21 cellular contexts compared by ENCODE assay signal in genomic region chr6:32607988-32608298, GRCh38. TPM values are rescaled to one million over a fixed set of nuclear protein-coding genes. Genes with fewer than 3 reads are reported as not detected.
A peak's percentile ranks its signal among the peaks of the same experiment; 100 is the strongest.
DNase-seq lines count a peak whose midpoint lies in the region; ATAC-seq and TF ChIP-seq lines count a peak whose summit lies in the region.
"Had no signal": no experiment of that assay in that cellular context is flagged by ENCODE, and none has a peak within 500 bp of the region (broad histone marks: within the 10 kb centered on the region; RNA-seq: fewer than 3 reads in every experiment).

No MANE protein-coding gene starts in this region.

- H3K4me2 ChIP-seq in OCI-LY3 (ENCODE audit: low read length): peak overlapping the region; percentile 64

- H3K36me3 ChIP-seq in OCI-LY3 (replicated peaks; ENCODE audit: low read depth, low read length) (no peaks in the 10 kb centered on the region), thymus (ENCODE audit: control insufficient read depth, insufficient read depth) (no peaks in the 10 kb centered on the region)

- H3K79me2 ChIP-seq in OCI-LY3 (ENCODE audit: low read length): no peaks in the 10 kb centered on the region; the same call in 1 of the 2 replicates

- H3K4me3 ChIP-seq in OCI-LY3 (ENCODE audit: low read length) (peak overlapping the region; percentile 31; the same call in 1 of the 2 replicates), thymus (ENCODE audit: low read length) (no peak overlapping the region)

- H3K4me1 ChIP-seq in OCI-LY3 (ENCODE audit: low read length) (peaks cover 59% of the 10 kb centered on the region), thymus (ENCODE audit: control insufficient read depth, insufficient read depth, low read length) (no peaks in the 10 kb centered on the region)

- H3K9me3 ChIP-seq in OCI-LY3 (ENCODE audit: insufficient read depth, low read length) (no peaks in the 10 kb centered on the region), thymus (ENCODE audit: control insufficient read depth) (no peaks in the 10 kb centered on the region)

- WGBS in thymus: 68% methylated on average over 2 of the region's 2 CpGs

- ATAC-seq in memory B cell (ENCODE audit: low read depth): no peak
- no peak for ATAC-seq in activated CD8-positive, alpha-beta T cell treated with anti-CD3 and anti-CD28 coated beads, Interleukin-2, amount 10 ng/mL, durations not matched to agents 7 days and 5 days
- ATAC-seq: HepG2 had no signal

- POLR2A ChIA-PET in activated CD8-positive, alpha-beta T cell treated with anti-CD3 and anti-CD28 coated beads, Interleukin-2, amount 10 ng/mL, durations not matched to agents 7 days and 5 days (lab: Charles Lee): no interaction called here

- TF ChIP-seq CTCF in OCI-LY3 (IDR thresholded peaks at IDR 0.05; ENCODE audit: low read depth, low read length): no peak

- H3K27ac Mint-ChIP-seq in T-helper 2 cell treated with Interferon-gamma antibody and Interleukin-4, amounts not matched to agents 5 μg/mL and 100 μg/mL, for 36 hours: peak overlapping the region; percentile 32
- H3K27ac Mint-ChIP-seq in memory B cell: no peak overlapping the region
- H3K27ac Mint-ChIP-seq in activated CD8-positive, alpha-beta T cell treated with anti-CD3 and anti-CD28 coated beads, Interleukin-2, amount 10 ng/mL, durations not matched to agents 7 days and 5 days: no peak overlapping the region

- no peak overlapping the region for H2AFZ ChIP-seq in OCI-LY3 (ENCODE audit: low read depth, low read length)

- peak overlapping the region; percentile 92 for H3K27ac ChIP-seq in OCI-LY3 (ENCODE audit: low read length)
- H3K27ac ChIP-seq in thymus (ENCODE audit: low read depth): peak overlapping the region; percentile 65

- H3K36me3 Mint-ChIP-seq in T-helper 2 cell treated with Interferon-gamma antibody and Interleukin-4, amounts not matched to agents 5 μg/mL and 100 μg/mL, for 36 hours (ENCODE audit: low read depth): peaks cover 4% of the 10 kb centered on the region
- H3K36me3 Mint-ChIP-seq in memory B cell: peaks cover 5% of the 10 kb centered on the region
- peaks cover 6% of the 10 kb centered on the region for H3K36me3 Mint-ChIP-seq in activated CD8-positive, alpha-beta T cell treated with anti-CD3 and anti-CD28 coated beads, Interleukin-2, amount 10 ng/mL, durations not matched to agents 7 days and 5 days (ENCODE audit: low read depth)
- H3K36me3 Mint-ChIP-seq: CD4-positive, CD25-positive, alpha-beta regulatory T cell had no signal

- peak overlapping the region; percentile 69 for H3K9ac ChIP-seq in OCI-LY3 (ENCODE audit: low read length)

- H3K27me3 ChIP-seq in OCI-LY3 (ENCODE audit: low read depth, low read length): no peaks in the 10 kb centered on the region
- H3K27me3 ChIP-seq in thymus (ENCODE audit: control insufficient read depth, insufficient read depth): no peaks in the 10 kb centered on the region

- peaks cover 25% of the 10 kb centered on the region for H3K4me1 Mint-ChIP-seq in T-helper 2 cell treated with Interferon-gamma antibody and Interleukin-4, amounts not matched to agents 5 μg/mL and 100 μg/mL, for 36 hours (ENCODE audit: low read depth)
- H3K4me1 Mint-ChIP-seq in memory B cell: peaks cover 35% of the 10 kb centered on the region
- peaks cover 16% of the 10 kb centered on the region for H3K4me1 Mint-ChIP-seq in activated CD8-positive, alpha-beta T cell treated with anti-CD3 and anti-CD28 coated beads, Interleukin-2, amount 10 ng/mL, durations not matched to agents 7 days and 5 days (ENCODE audit: low read depth)

- peaks cover 4% of the 10 kb centered on the region for H3K9me3 Mint-ChIP-seq in T-helper 2 cell treated with Interferon-gamma antibody and Interleukin-4, amounts not matched to agents 5 μg/mL and 100 μg/mL, for 36 hours
- no peaks in the 10 kb centered on the region for H3K9me3 Mint-ChIP-seq in memory B cell
- peaks cover 3% of the 10 kb centered on the region for H3K9me3 Mint-ChIP-seq in activated CD8-positive, alpha-beta T cell treated with anti-CD3 and anti-CD28 coated beads, Interleukin-2, amount 10 ng/mL, durations not matched to agents 7 days and 5 days (ENCODE audit: insufficient read depth)

- no peak for DNase-seq in T-helper 2 cell treated with Interferon-gamma antibody and Interleukin-4, amounts not matched to agents 5 μg/mL and 100 μg/mL, for 36 hours (ENCODE audit: low spot score)
- DNase-seq in T-helper 2 cell (no peak), memory B cell (ENCODE audit: low spot score in 2 of 2) (no peak), hippocampal formation (lab: John Stamatoyannopoulos, UW) (no peak), midbrain (lab: John Stamatoyannopoulos, UW) (no peak)
- DNase-seq in activated CD8-positive, alpha-beta T cell treated with anti-CD3 and anti-CD28 coated beads, Interleukin-2, amount 10 ng/mL, durations not matched to agents 7 days and 5 days: no peak
- DNase-seq: 8988T; CD4-positive, CD25-positive, alpha-beta regulatory T cell; GOT3; KBM-7; MV-4-11; NCI-H1694 treated with DMSO at 0.1 percent for 48 hours; NCI-H2107; NCI-H2227 treated with DMSO at 0.1 percent for 48 hours; NCI-H510A treated with DMSO at 0.1 percent for 48 hours; NCI-H774; SHP77 treated with DMSO at 0.1 percent for 48 hours had no signal

- H3K27me3 Mint-ChIP-seq in T-helper 2 cell treated with Interferon-gamma antibody and Interleukin-4, amounts not matched to agents 5 μg/mL and 100 μg/mL, for 36 hours (ENCODE audit: low read depth): peaks cover 12% of the 10 kb centered on the region
- H3K27me3 Mint-ChIP-seq in memory B cell: no peaks in the 10 kb centered on the region
- peaks cover 16% of the 10 kb centered on the region for H3K27me3 Mint-ChIP-seq in activated CD8-positive, alpha-beta T cell treated with anti-CD3 and anti-CD28 coated beads, Interleukin-2, amount 10 ng/mL, durations not matched to agents 7 days and 5 days (ENCODE audit: low read depth)
- H3K27me3 Mint-ChIP-seq: CD4-positive, CD25-positive, alpha-beta regulatory T cell had no signal

- CTCF ChIA-PET in activated CD8-positive, alpha-beta T cell treated with anti-CD3 and anti-CD28 coated beads, Interleukin-2, amount 10 ng/mL, durations not matched to agents 7 days and 5 days (lab: Charles Lee): interaction anchor here (1.8 kb wide), 1 partner anchor 84 kb away, joined by 3 read pairs; no protein-coding TSS in a partner anchor

- no peak overlapping the region for H3K4me3 Mint-ChIP-seq in T-helper 2 cell treated with Interferon-gamma antibody and Interleukin-4, amounts not matched to agents 5 μg/mL and 100 μg/mL, for 36 hours
- H3K4me3 Mint-ChIP-seq in memory B cell: peak overlapping the region; percentile 55
- H3K4me3 Mint-ChIP-seq in activated CD8-positive, alpha-beta T cell treated with anti-CD3 and anti-CD28 coated beads, Interleukin-2, amount 10 ng/mL, durations not matched to agents 7 days and 5 days: no peak overlapping the region
- H3K4me3 Mint-ChIP-seq: CD4-positive, CD25-positive, alpha-beta regulatory T cell had no signal

- no peaks in the 10 kb centered on the region for H4K20me1 ChIP-seq in OCI-LY3 (ENCODE audit: insufficient read depth, low read length)

RNA-seq across cellular contexts. Expression of gene HLA-DRB1, which starts 18.3 kb away (rescaled TPM):
- polyA plus RNA-seq in thymus: 685 TPM
- total RNA-seq in activated CD8-positive, alpha-beta T cell treated with anti-CD3 and anti-CD28 coated beads, Interleukin-2, amount 10 ng/mL, durations not matched to agents 7 days and 5 days: 10 to 100 TPM; 46.0 to 50.7 TPM
- polyA plus RNA-seq: AG04450, HepG2 had no signal

RNA-seq across cellular contexts. Expression of gene HLA-DQA1, which starts 29.3 kb away (rescaled TPM):
- polyA plus RNA-seq in thymus: 358 TPM
- total RNA-seq in activated CD8-positive, alpha-beta T cell treated with anti-CD3 and anti-CD28 coated beads, Interleukin-2, amount 10 ng/mL, durations not matched to agents 7 days and 5 days: 1 to 10 TPM; 2.7 to 3.4 TPM
- total RNA-seq: HepG2 had no signal
- polyA plus RNA-seq: AG04450, HepG2 had no signal

RNA-seq across cellular contexts. Expression of gene HLA-DQB1, which starts 58.5 kb away (rescaled TPM):
- polyA plus RNA-seq in thymus: 458 TPM
- 10 to 100 TPM; 13.4 to 15.1 TPM for total RNA-seq in activated CD8-positive, alpha-beta T cell treated with anti-CD3 and anti-CD28 coated beads, Interleukin-2, amount 10 ng/mL, durations not matched to agents 7 days and 5 days
- total RNA-seq: HepG2 had no signal
- polyA plus RNA-seq: AG04450, HepG2 had no signal
